In genomic region chr4:15755781-15756180, GRCh38 we compare ENCODE assay signal across 11 cellular contexts. TPM values are rescaled to one million over a fixed set of nuclear protein-coding genes. Genes with fewer than 3 reads are reported as not detected.
DNase-seq lines count a peak whose midpoint lies in the region; ATAC-seq and TF ChIP-seq lines count a peak whose summit lies in the region.
"Had no signal": no experiment of that assay in that cellular context is flagged by ENCODE, and none has a peak within 500 bp of the region (broad histone marks: within the 10 kb centered on the region; RNA-seq: fewer than 3 reads in every experiment).

No MANE protein-coding gene starts in this region.

- peak overlapping the region; percentile 88 for H3K27ac Mint-ChIP-seq in stimulated activated naive CD8-positive, alpha-beta T cell treated with anti-CD3 and anti-CD28 coated beads, Interleukin-15, Interleukin-2, amounts not matched to agents 100 ng/mL and 50 ng/mL, for 24 hours
- H3K27ac Mint-ChIP-seq in activated CD4-positive, alpha-beta memory T cell treated with anti-CD3 and anti-CD28 coated beads for 36 hours, result peak overlapping the region; percentile 73
- H3K27ac Mint-ChIP-seq in neural progenitor cell, result no peak overlapping the region

- no peak for ATAC-seq in stimulated activated naive CD8-positive, alpha-beta T cell treated with anti-CD3 and anti-CD28 coated beads, Interleukin-15, Interleukin-2, amounts not matched to agents 100 U/mL and 50 U/mL, for 24 hours
- ATAC-seq in HG02938 (IDR thresholded peaks at IDR 0.05; ENCODE audit: unreplicated experiment), result peak; percentile 6
- ATAC-seq: psoas muscle had no signal

- H3K27me3 Mint-ChIP-seq in stimulated activated naive CD8-positive, alpha-beta T cell treated with anti-CD3 and anti-CD28 coated beads, Interleukin-15, Interleukin-2, amounts not matched to agents 100 ng/mL and 50 ng/mL, for 24 hours, result no peaks in the 10 kb centered on the region
- H3K27me3 Mint-ChIP-seq in activated CD4-positive, alpha-beta memory T cell treated with anti-CD3 and anti-CD28 coated beads for 36 hours, result no peaks in the 10 kb centered on the region
- H3K27me3 Mint-ChIP-seq in neural progenitor cell (ENCODE audit: insufficient read depth, low read depth), result peaks cover 2% of the 10 kb centered on the region

- H3K27ac ChIP-seq in neural progenitor cell, result no peak overlapping the region
- no peak overlapping the region for H3K27ac ChIP-seq in ovary
- H3K27ac ChIP-seq: psoas muscle had no signal

- H3F3A ChIP-seq in neural progenitor cell (ENCODE audit: low read depth), result no peaks in the 10 kb centered on the region

- H3K4me1 ChIP-seq in neural progenitor cell (no peaks in the 10 kb centered on the region), ovary (ENCODE audit: insufficient read depth) (no peaks in the 10 kb centered on the region)
- H3K4me1 ChIP-seq: psoas muscle had no signal

- no peaks in the 10 kb centered on the region for H3K9me3 Mint-ChIP-seq in stimulated activated naive CD8-positive, alpha-beta T cell treated with anti-CD3 and anti-CD28 coated beads, Interleukin-15, Interleukin-2, amounts not matched to agents 100 ng/mL and 50 ng/mL, for 24 hours
- peaks cover 6% of the 10 kb centered on the region for H3K9me3 Mint-ChIP-seq in activated CD4-positive, alpha-beta memory T cell treated with anti-CD3 and anti-CD28 coated beads for 36 hours
- H3K9me3 Mint-ChIP-seq in neural progenitor cell, result no peaks in the 10 kb centered on the region

- no peak overlapping the region for H3K4me2 ChIP-seq in neural progenitor cell

- no peaks in the 10 kb centered on the region for H4K20me1 ChIP-seq in neural progenitor cell (ENCODE audit: low read depth)

- TF ChIP-seq CTCF in neural progenitor cell (IDR thresholded peaks at IDR 0.05) (no peak), ovary (IDR thresholded peaks at IDR 0.05) (no peak)

- DNase-seq in stimulated activated naive CD8-positive, alpha-beta T cell treated with anti-CD3 and anti-CD28 coated beads, Interleukin-15, Interleukin-2, amounts not matched to agents 100 U/mL and 50 U/mL, for 24 hours, result no peak
- DNase-seq in activated CD4-positive, alpha-beta memory T cell treated with anti-CD3 and anti-CD28 coated beads for 36 hours, result no peak
- no peak for DNase-seq in stimulated activated CD8-positive, alpha-beta memory T cell treated with anti-CD3 and anti-CD28 coated beads, Interleukin-4, amount 100 ng/mL, for 48 hours
- no peak for DNase-seq in neural progenitor cell (ENCODE audit: low spot score)
- no peak for DNase-seq in ovary
- DNase-seq in stimulated activated naive CD4-positive, alpha-beta T cell treated with Interleukin-2 at 50 U/mL for 16 hours (lab: John Stamatoyannopoulos, UW), result no peak
- DNase-seq: caudate nucleus, psoas muscle had no signal

- H3K9me3 ChIP-seq in neural progenitor cell (ENCODE audit: low read depth) (no peaks in the 10 kb centered on the region), ovary (no peaks in the 10 kb centered on the region)
- H3K9me3 ChIP-seq: psoas muscle had no signal

- TF ChIP-seq EP300 in ovary (IDR thresholded peaks at IDR 0.05), result no peak

- H3K4me1 Mint-ChIP-seq in stimulated activated naive CD8-positive, alpha-beta T cell treated with anti-CD3 and anti-CD28 coated beads, Interleukin-15, Interleukin-2, amounts not matched to agents 100 ng/mL and 50 ng/mL, for 24 hours (ENCODE audit: low read depth), result peaks cover 48% of the 10 kb centered on the region
- H3K4me1 Mint-ChIP-seq in activated CD4-positive, alpha-beta memory T cell treated with anti-CD3 and anti-CD28 coated beads for 36 hours (ENCODE audit: low read depth), result peaks cover 43% of the 10 kb centered on the region
- H3K4me1 Mint-ChIP-seq in neural progenitor cell, result peaks cover 2% of the 10 kb centered on the region

- peak overlapping the region; percentile 78 for H3K4me3 Mint-ChIP-seq in stimulated activated naive CD8-positive, alpha-beta T cell treated with anti-CD3 and anti-CD28 coated beads, Interleukin-15, Interleukin-2, amounts not matched to agents 100 ng/mL and 50 ng/mL, for 24 hours
- H3K4me3 Mint-ChIP-seq in activated CD4-positive, alpha-beta memory T cell treated with anti-CD3 and anti-CD28 coated beads for 36 hours, result peak overlapping the region; percentile 50
- no peak overlapping the region for H3K4me3 Mint-ChIP-seq in neural progenitor cell

- POLR2A ChIA-PET in activated CD4-positive, alpha-beta memory T cell treated with anti-CD3 and anti-CD28 coated beads for 36 hours (lab: Charles Lee), result interaction anchor here (0.8 to 2.6 kb wide), 8 partner anchors 11 to 30 kb away, joined by 4 to 17 read pairs (median 6); no protein-coding TSS in a partner anchor

- H3K36me3 ChIP-seq in neural progenitor cell (no peaks in the 10 kb centered on the region), ovary (no peaks in the 10 kb centered on the region)

- TF ChIP-seq POLR2A in ovary (IDR thresholded peaks at IDR 0.05), result no peak

- CTCF ChIA-PET in activated CD4-positive, alpha-beta memory T cell treated with anti-CD3 and anti-CD28 coated beads for 36 hours (lab: Charles Lee), result interaction anchor here (0.7 to 3.2 kb wide), 22 partner anchors 11 to 575 kb away, joined by 3 to 39 read pairs (median 4); partner anchors contain the start of gene CD38

- intact Hi-C loops in activated CD4-positive, alpha-beta memory T cell treated with anti-CD3 and anti-CD28 coated beads for 36 hours (cut with micrococcal nuclease), result loop anchor here (1.0 to 5.0 kb wide), 11 partner anchors 11 to 898 kb away; partner anchors contain the start of genes CD38, CPEB2, FAM200B and FBXL5
- intact Hi-C loops in ovary (cut with DNase I), result no loop called here

- no peaks in the 10 kb centered on the region for H3K79me2 ChIP-seq in neural progenitor cell (ENCODE audit: low read depth)

- H3K4me3 ChIP-seq in neural progenitor cell, result no peak overlapping the region
- H3K4me3 ChIP-seq in ovary, result no peak overlapping the region
- H3K4me3 ChIP-seq: psoas muscle had no signal

- WGBS in ovary, 3 donors, result 66 to 76% (median 69%) methylated on average over 1 of the region's 1 CpG

- H2AFZ ChIP-seq in neural progenitor cell (replicated peaks), result no peak overlapping the region

- no peaks in the 10 kb centered on the region for H3K27me3 ChIP-seq in neural progenitor cell
- H3K27me3 ChIP-seq in ovary, result no peaks in the 10 kb centered on the region

- no peaks in the 10 kb centered on the region for H3K36me3 Mint-ChIP-seq in stimulated activated naive CD8-positive, alpha-beta T cell treated with anti-CD3 and anti-CD28 coated beads, Interleukin-15, Interleukin-2, amounts not matched to agents 100 ng/mL and 50 ng/mL, for 24 hours (ENCODE audit: low read depth)
- H3K36me3 Mint-ChIP-seq in activated CD4-positive, alpha-beta memory T cell treated with anti-CD3 and anti-CD28 coated beads for 36 hours, result no peaks in the 10 kb centered on the region
- H3K36me3 Mint-ChIP-seq in neural progenitor cell, result no peaks in the 10 kb centered on the region

- no peak overlapping the region for H3K9ac ChIP-seq in neural progenitor cell

RNA-seq across cellular contexts. Expression of gene CD38, which starts 22.3 kb away (rescaled TPM):
- total RNA-seq in activated CD4-positive, alpha-beta memory T cell treated with anti-CD3 and anti-CD28 coated beads for 36 hours, result 10 to 100 TPM; 11.6 to 12.0 TPM
- total RNA-seq in neural progenitor cell (ENCODE audit: low replicate concordance) (0.19 and 0.64 TPM in 2 replicates), ovary (1 to 10 TPM in 3 of 7 donors, under 1 TPM in 4; 0.23 to 9.5 (median 0.97) TPM)
- 1 to 10 TPM in 1 of 2 donors, under 1 TPM in 1; 0.25 to 3.0 TPM for polyA plus RNA-seq in ovary
- polyA plus RNA-seq: BJ had no signal

RNA-seq across cellular contexts. Expression of gene BST1, which starts 52.9 kb away (rescaled TPM):
- under 1 TPM; 0.19 to 0.67 TPM for total RNA-seq in activated CD4-positive, alpha-beta memory T cell treated with anti-CD3 and anti-CD28 coated beads for 36 hours
- total RNA-seq in neural progenitor cell (ENCODE audit: low replicate concordance), result 0.45 and 1.2 TPM in 2 replicates
- total RNA-seq in ovary, result 1 to 10 TPM; 5.6 to 9.8 (median 6.8) TPM
- polyA plus RNA-seq in ovary, result 10 to 100 TPM; 10.9 to 18.5 TPM
